Comparison of ENCODE assay signal across 8 cellular contexts in genomic region chrX:132490086-132490419, GRCh38. TPM values are rescaled to one million over a fixed set of nuclear protein-coding genes. Genes with fewer than 3 reads are reported as not detected.
DNase-seq lines count a peak whose midpoint lies in the region; ATAC-seq and TF ChIP-seq lines count a peak whose summit lies in the region.

No MANE protein-coding gene starts in this region.

- peak overlapping the region; percentile 14 to 82 (median 63) for H3K4me3 ChIP-seq in heart left ventricle
- H3K4me3 ChIP-seq in iPS-20b (ENCODE audit: low read length), result peak overlapping the region; percentile 78
- H3K4me3 ChIP-seq in thymus (ENCODE audit: low read length), result peak overlapping the region; percentile 68

- H3K4me3 Mint-ChIP-seq in WTC11, result peak overlapping the region; percentile 86

- 1 to 45% (median 21%) methylated on average over 11 of the region's 11 CpGs for WGBS in heart left ventricle, 4 donors
- WGBS in thymus, result under 1% methylated on average over 11 of the region's 11 CpGs

- H3K27ac ChIP-seq in heart left ventricle (peak overlapping the region in 4 of 12 donors; percentile 17 to 90 (median 52)), iPS-20b (ENCODE audit: low read length) (no peak overlapping the region), thymus (ENCODE audit: low read depth) (peak overlapping the region; percentile 70)

- H3K9me3 Mint-ChIP-seq in WTC11, result no peaks in the 10 kb centered on the region

- POLR2A ChIA-PET in WTC11 (lab: Charles Lee), result no interaction called here

- CTCF ChIA-PET in WTC11 (lab: Charles Lee), result no interaction called here

- H3K9me3 ChIP-seq in heart left ventricle (no peaks in the 10 kb centered on the region), iPS-20b (ENCODE audit: insufficient read depth, low read depth, low read length) (no peaks in the 10 kb centered on the region), thymus (ENCODE audit: control insufficient read depth) (no peaks in the 10 kb centered on the region)

- ATAC-seq in heart left ventricle (no peak), left ventricle myocardium superior (no peak), HG03159 (IDR thresholded peaks at IDR 0.05; ENCODE audit: unreplicated experiment) (peak; percentile 6), WTC11 (peak; percentile 7; the same call in 1 of the 2 replicates), GM21619 (IDR thresholded peaks at IDR 0.05; ENCODE audit: unreplicated experiment) (no peak)

- no peak for DNase-seq in heart left ventricle
- no peak for DNase-seq in left ventricle myocardium superior
- peak; percentile 11 for DNase-seq in WTC11 (ENCODE audit: low spot score)
- no peak for DNase-seq in T1000 (lab: John Stamatoyannopoulos, UW)

- intact Hi-C loops in heart left ventricle (cut with DNase I) (no loop called here), left ventricle myocardium superior (cut with micrococcal nuclease) (no loop called here)

- TF ChIP-seq POLR2A in heart left ventricle (IDR thresholded peaks at IDR 0.05), result no peak

- no peak for TF ChIP-seq CTCF in heart left ventricle (IDR thresholded peaks at IDR 0.05)
- TF ChIP-seq CTCF in WTC11 (IDR thresholded peaks at IDR 0.05), result no peak

- H3K27me3 Mint-ChIP-seq in WTC11 (ENCODE audit: low read depth), result peaks cover 28% of the 10 kb centered on the region

- no peaks in the 10 kb centered on the region for H3K36me3 Mint-ChIP-seq in WTC11

- H3K9ac ChIP-seq in iPS-20b (ENCODE audit: low read depth, low read length), result peak overlapping the region; percentile 82; the same call in 1 of the 2 replicates

- no peaks in the 10 kb centered on the region for H3K36me3 ChIP-seq in heart left ventricle
- H3K36me3 ChIP-seq in iPS-20b (ENCODE audit: insufficient read depth, low read depth, low read length), result no peaks in the 10 kb centered on the region
- no peaks in the 10 kb centered on the region for H3K36me3 ChIP-seq in thymus (ENCODE audit: control insufficient read depth, insufficient read depth)

- peaks cover 0 to 18% (median 0%) of the 10 kb centered on the region in 12 donors for H3K4me1 ChIP-seq in heart left ventricle
- no peaks in the 10 kb centered on the region; the same call in 1 of the 2 replicates for H3K4me1 ChIP-seq in iPS-20b (ENCODE audit: insufficient read depth, low read length)
- H3K4me1 ChIP-seq in thymus (ENCODE audit: control insufficient read depth, insufficient read depth, low read length), result no peaks in the 10 kb centered on the region

- H3K4me1 Mint-ChIP-seq in WTC11, result peaks cover 16% of the 10 kb centered on the region

- no peak overlapping the region for H3K27ac Mint-ChIP-seq in WTC11

- peaks cover 0 to 13% (median 0%) of the 10 kb centered on the region in 9 donors for H3K27me3 ChIP-seq in heart left ventricle
- peaks cover 34% of the 10 kb centered on the region for H3K27me3 ChIP-seq in iPS-20b (ENCODE audit: insufficient read depth, low read length)
- no peaks in the 10 kb centered on the region for H3K27me3 ChIP-seq in thymus (ENCODE audit: control insufficient read depth, insufficient read depth)

TF ChIP-seq in WTC11, 78 proteins besides CTCF, POLR2A, EP300 and RAD21:
- TF ChIP-seq, protein P1, sequence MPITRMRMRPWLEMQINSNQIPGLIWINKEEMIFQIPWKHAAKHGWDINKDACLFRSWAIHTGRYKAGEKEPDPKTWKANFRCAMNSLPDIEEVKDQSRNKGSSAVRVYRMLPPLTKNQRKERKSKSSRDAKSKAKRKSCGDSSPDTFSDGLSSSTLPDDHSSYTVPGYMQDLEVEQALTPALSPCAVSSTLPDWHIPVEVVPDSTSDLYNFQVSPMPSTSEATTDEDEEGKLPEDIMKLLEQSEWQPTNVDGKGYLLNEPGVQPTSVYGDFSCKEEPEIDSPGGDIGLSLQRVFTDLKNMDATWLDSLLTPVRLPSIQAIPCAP (CRISPR knock-in tag; IDR thresholded peaks at IDR 0.05), result no peak
- TF ChIP-seq ZNF416 (CRISPR knock-in tag; IDR thresholded peaks at IDR 0.05), result no peak
- TF ChIP-seq ATF6 (CRISPR knock-in tag; IDR thresholded peaks at IDR 0.05), result no peak
- no peak for TF ChIP-seq KAT7 (CRISPR knock-in tag; IDR thresholded peaks at IDR 0.05; ENCODE audit: borderline replicate concordance)
- TF ChIP-seq ZNF317 (CRISPR knock-in tag; IDR thresholded peaks at IDR 0.05; ENCODE audit: borderline replicate concordance, low read depth), result no peak
- TF ChIP-seq HMGXB4 (CRISPR knock-in tag; IDR thresholded peaks at IDR 0.05), result no peak
- TF ChIP-seq, protein P2, sequence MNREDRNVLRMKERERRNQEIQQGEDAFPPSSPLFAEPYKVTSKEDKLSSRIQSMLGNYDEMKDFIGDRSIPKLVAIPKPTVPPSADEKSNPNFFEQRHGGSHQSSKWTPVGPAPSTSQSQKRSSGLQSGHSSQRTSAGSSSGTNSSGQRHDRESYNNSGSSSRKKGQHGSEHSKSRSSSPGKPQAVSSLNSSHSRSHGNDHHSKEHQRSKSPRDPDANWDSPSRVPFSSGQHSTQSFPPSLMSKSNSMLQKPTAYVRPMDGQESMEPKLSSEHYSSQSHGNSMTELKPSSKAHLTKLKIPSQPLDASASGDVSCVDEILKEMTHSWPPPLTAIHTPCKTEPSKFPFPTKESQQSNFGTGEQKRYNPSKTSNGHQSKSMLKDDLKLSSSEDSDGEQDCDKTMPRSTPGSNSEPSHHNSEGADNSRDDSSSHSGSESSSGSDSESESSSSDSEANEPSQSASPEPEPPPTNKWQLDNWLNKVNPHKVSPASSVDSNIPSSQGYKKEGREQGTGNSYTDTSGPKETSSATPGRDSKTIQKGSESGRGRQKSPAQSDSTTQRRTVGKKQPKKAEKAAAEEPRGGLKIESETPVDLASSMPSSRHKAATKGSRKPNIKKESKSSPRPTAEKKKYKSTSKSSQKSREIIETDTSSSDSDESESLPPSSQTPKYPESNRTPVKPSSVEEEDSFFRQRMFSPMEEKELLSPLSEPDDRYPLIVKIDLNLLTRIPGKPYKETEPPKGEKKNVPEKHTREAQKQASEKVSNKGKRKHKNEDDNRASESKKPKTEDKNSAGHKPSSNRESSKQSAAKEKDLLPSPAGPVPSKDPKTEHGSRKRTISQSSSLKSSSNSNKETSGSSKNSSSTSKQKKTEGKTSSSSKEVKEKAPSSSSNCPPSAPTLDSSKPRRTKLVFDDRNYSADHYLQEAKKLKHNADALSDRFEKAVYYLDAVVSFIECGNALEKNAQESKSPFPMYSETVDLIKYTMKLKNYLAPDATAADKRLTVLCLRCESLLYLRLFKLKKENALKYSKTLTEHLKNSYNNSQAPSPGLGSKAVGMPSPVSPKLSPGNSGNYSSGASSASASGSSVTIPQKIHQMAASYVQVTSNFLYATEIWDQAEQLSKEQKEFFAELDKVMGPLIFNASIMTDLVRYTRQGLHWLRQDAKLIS (CRISPR knock-in tag; IDR thresholded peaks at IDR 0.05; ENCODE audit: borderline replicate concordance), result no peak
- no peak for TF ChIP-seq HMGA2 (CRISPR knock-in tag; IDR thresholded peaks at IDR 0.05)
- no peak for TF ChIP-seq RORB (CRISPR knock-in tag; IDR thresholded peaks at IDR 0.05)
- TF ChIP-seq MYBL2 (CRISPR knock-in tag; IDR thresholded peaks at IDR 0.05), result no peak

RNA-seq across cellular contexts. Expression of gene MBNL3, which starts 1.2 kb away (rescaled TPM):
- 10 to 100 TPM in 5 of 9 donors, 1 to 10 TPM in 4; 4.6 to 21.9 (median 10.4) TPM for total RNA-seq in heart left ventricle
- polyA plus RNA-seq in heart left ventricle, result 1 to 10 TPM in 1 of 2 donors, under 1 TPM in 1; 0.71 to 4.4 TPM
- total RNA-seq in left ventricle myocardium superior, result 31.4 TPM
- 3.4 to 4.0 TPM (median 3.9 TPM) in 3 replicates for total RNA-seq in WTC11 (2021)
- 2.9 TPM for polyA plus RNA-seq in thymus

Comparison
In these comparisons a context has a peak if more than half of its experiments do, and no peak if none do; other contexts are left out.
1. ATAC-seq: peak in HG03159 (single experiment) and WTC11 (single experiment); none in heart left ventricle (0 of 4), left ventricle myocardium superior (single experiment) and GM21619 (single experiment).
2. Peak in every context shown above with its lines, with median percentiles within 50 percentile points of each other: H3K4me3 ChIP-seq.